Comparison of ENCODE assay signal across 9 cellular contexts in genomic region chr17:2396192-2396567, GRCh38. TPM values are rescaled to one million over a fixed set of nuclear protein-coding genes. Genes with fewer than 3 reads are reported as not detected.
DNase-seq lines count a peak whose midpoint lies in the region; ATAC-seq, FAIRE-seq and TF ChIP-seq lines count a peak whose summit lies in the region.
"Had no signal": no experiment of that assay in that cellular context is flagged by ENCODE, and none has a peak within 500 bp of the region (broad histone marks: within the 10 kb centered on the region; RNA-seq: fewer than 3 reads in every experiment).

No MANE protein-coding gene starts in this region.

- no peak overlapping the region for H2BK20ac ChIP-seq in H9 (ENCODE audit: low read depth, low read length, poor library complexity, severe bottlenecking)

- H2BK120ac ChIP-seq in H9 (ENCODE audit: low read depth, low read length, poor library complexity, severe bottlenecking) = no peak overlapping the region

- intact Hi-C loops in head of caudate nucleus (cut with DNase I) = no loop called here

- no peak overlapping the region for H3K23ac ChIP-seq in H9 (ENCODE audit: insufficient read length, low read depth, low read length)

- peak overlapping the region; percentile 45 to 76 for H3K4me3 Mint-ChIP-seq in H9

- no peaks in the 10 kb centered on the region for H3K79me1 ChIP-seq in H9 (ENCODE audit: insufficient read depth, low read depth, low read length, poor library complexity, severe bottlenecking)

- no peak overlapping the region for H3K4ac ChIP-seq in H9 (ENCODE audit: low read depth, low read length)

- H3K4me1 Mint-ChIP-seq in H9 = peaks cover 38 to 54% of the 10 kb centered on the region in 2 experiments

- peaks cover 1% of the 10 kb centered on the region; the same call in 1 of the 2 replicates for H3K27me3 Mint-ChIP-seq in H9 (ENCODE audit: low read depth)

- no peaks in the 10 kb centered on the region; a peak in 2 of 5 replicates for H3K9me3 Mint-ChIP-seq in H9

- no peak overlapping the region for H3K18ac ChIP-seq in H9 (ENCODE audit: insufficient read length, low read depth, low read length)

- no peak overlapping the region for H3K56ac ChIP-seq in H9 (ENCODE audit: insufficient read length, low read depth, low read length)

- H3K27me3 ChIP-seq in H9 (ENCODE audit: insufficient read depth, low read length) (no peaks in the 10 kb centered on the region), WERI-Rb-1 (ENCODE audit: insufficient read depth, low read depth, severe bottlenecking) (no peaks in the 10 kb centered on the region), gastroesophageal sphincter (no peaks in the 10 kb centered on the region), small intestine (ENCODE audit: control insufficient read depth in 2 of 2, insufficient read depth in 2 of 2, low read length in 2 of 2) (no peaks in the 10 kb centered on the region)

- TF ChIP-seq POLR2A in gastroesophageal sphincter (IDR thresholded peaks at IDR 0.05) = no peak

- no peak overlapping the region for H2AK5ac ChIP-seq in H9 (ENCODE audit: insufficient read length, low read length)

- H4K5ac ChIP-seq in H9 (ENCODE audit: insufficient read length, low read depth, low read length) = no peak overlapping the region

- WGBS in H9 (ENCODE audit: extremely low coverage, insufficient read length, low lambda C conversion rate) = no CpG with 5 or more reads among the region's 7 CpGs
- WGBS in gastroesophageal sphincter (ENCODE audit: low coverage in 1 of 2), 2 donors = 22 to 42% methylated on average over 3 to 5 of the region's 7 CpGs
- WGBS in small intestine, 3 donors = 45 to 49% (median 48%) methylated on average over 7 of the region's 7 CpGs

- H3K36me3 ChIP-seq in WERI-Rb-1 = peaks cover 4% of the 10 kb centered on the region
- peaks cover 0 to 4% of the 10 kb centered on the region in 2 donors for H3K36me3 ChIP-seq in gastroesophageal sphincter
- peaks cover 2% of the 10 kb centered on the region in 2 donors for H3K36me3 ChIP-seq in small intestine (ENCODE audit: control insufficient read depth in 2 of 2, insufficient read depth in 2 of 2, low read length in 2 of 2)

- no peak overlapping the region for H4K91ac ChIP-seq in H9 (ENCODE audit: insufficient read length, low read depth, low read length)

- no peak for TF ChIP-seq EP300 in gastroesophageal sphincter (IDR thresholded peaks at IDR 0.05)

- no peak overlapping the region for H3K14ac ChIP-seq in H9 (ENCODE audit: insufficient read depth, low read length)

- H3K4me1 ChIP-seq in H9 (ENCODE audit: insufficient read depth, low read length) (peaks cover 11% of the 10 kb centered on the region; the same call in 1 of the 2 replicates), gastroesophageal sphincter (peaks cover 0 to 69% (median 53%) of the 10 kb centered on the region in 3 donors), small intestine (ENCODE audit: control insufficient read depth in 2 of 2, insufficient read depth in 1 of 2, low read depth in 1 of 2, low read length in 1 of 2) (peaks cover 18 to 37% of the 10 kb centered on the region in 2 donors)

- no peak overlapping the region for H4K8ac ChIP-seq in H9 (replicated peaks; ENCODE audit: insufficient read length, low read depth, low read length)

- H3K36me3 Mint-ChIP-seq in H9 (ENCODE audit: insufficient read depth in 1 of 3, low read depth in 3 of 3) = peaks cover 0 to 4% (median 4%) of the 10 kb centered on the region in 3 experiments; a peak in 2 of 7 replicates

- H2AFZ ChIP-seq in H9 (ENCODE audit: low read length) = no peak overlapping the region

- DNase-seq in H9 = no peak
- no peak for DNase-seq in WERI-Rb-1
- no peak for DNase-seq in small intestine
- no peak for DNase-seq in T-helper 9 cell
- no peak for DNase-seq in head of caudate nucleus

- TF ChIP-seq CTCF in H9 (conservative IDR thresholded peaks at IDR 0.05) (no peak), WERI-Rb-1 (IDR thresholded peaks at IDR 0.05; ENCODE audit: low read depth, low read length) (no peak), gastroesophageal sphincter (IDR thresholded peaks at IDR 0.05) (no peak)

- no peak for FAIRE-seq in small intestine (lab: Jason Lieb, UNC)
- FAIRE-seq: bronchial epithelial cell had no signal

- H3K23me2 ChIP-seq in H9 (ENCODE audit: insufficient read length, low read depth, low read length, poor library complexity, severe bottlenecking) = peaks cover 17% of the 10 kb centered on the region

- no peak overlapping the region for H2BK12ac ChIP-seq in H9 (ENCODE audit: insufficient read length, low read depth, low read length)

- H3K4me3 ChIP-seq in WERI-Rb-1 (ENCODE audit: low read depth, low read length) (peak overlapping the region; percentile 22), gastroesophageal sphincter (peak overlapping the region; percentile 12 to 100), small intestine (ENCODE audit: low read depth in 1 of 2, low read length in 2 of 2) (peak overlapping the region in 1 of 2 donors; percentile 19)

- no peak overlapping the region for H2BK5ac ChIP-seq in H9 (ENCODE audit: insufficient read length, low read length)

- H3K27ac Mint-ChIP-seq in H9 = peak overlapping the region in 2 of 3 experiments; percentile 66 to 86; a peak in 5 of 7 replicates

- ATAC-seq in gastroesophageal sphincter = no peak
- ATAC-seq in HG03025 (IDR thresholded peaks at IDR 0.05; ENCODE audit: low FRiP score, unreplicated experiment) = no peak
- no peak for ATAC-seq in GM21381 (IDR thresholded peaks at IDR 0.05; ENCODE audit: unreplicated experiment)

- H3K79me2 ChIP-seq in H9 (ENCODE audit: insufficient read depth, low read length) = peaks cover 2% of the 10 kb centered on the region; the same call in 1 of the 2 replicates

- H3K27ac ChIP-seq in H9 (ENCODE audit: insufficient read length, low read depth, low read length) (no peak overlapping the region), WERI-Rb-1 (peak overlapping the region; percentile 56), gastroesophageal sphincter (peak overlapping the region; percentile 97 to 100 (median 100)), small intestine (ENCODE audit: low read depth in 1 of 2, low read length in 1 of 2) (peak overlapping the region; percentile 83 to 96)

- H4K20me1 ChIP-seq in H9 (ENCODE audit: control insufficient read depth, insufficient read depth, insufficient read length) = no peaks in the 10 kb centered on the region

- H3K4me2 ChIP-seq in H9 (ENCODE audit: insufficient read depth, insufficient read length, low read length) = peak overlapping the region; percentile 28

- no peak overlapping the region for H3T11ph ChIP-seq in H9 (ENCODE audit: low read length)

- H3K9ac ChIP-seq in H9 (ENCODE audit: extremely low read depth, insufficient read length, low read length) = no peak overlapping the region

- H3K9me3 ChIP-seq in H9 (ENCODE audit: control insufficient read depth, low read depth, low read length) (no peaks in the 10 kb centered on the region), WERI-Rb-1 (ENCODE audit: severe bottlenecking) (no peaks in the 10 kb centered on the region), gastroesophageal sphincter (no peaks in the 10 kb centered on the region), small intestine (ENCODE audit: control insufficient read depth, low read depth) (no peaks in the 10 kb centered on the region)

- no peak overlapping the region for H2BK15ac ChIP-seq in H9 (ENCODE audit: low read depth, low read length)

RNA-seq across cellular contexts. Expression of gene MNT, which starts 4.7 kb away (rescaled TPM):
- total RNA-seq in H9 (2021) = 37.4 and 38.9 TPM in 2 replicates
- 10 to 100 TPM; 11.8 to 12.7 (median 12.3) TPM for total RNA-seq in gastroesophageal sphincter
- 10 to 100 TPM in 1 of 3 donors, 1 to 10 TPM in 2; 4.2 to 11.6 (median 4.6) TPM for polyA plus RNA-seq in small intestine

RNA-seq across cellular contexts. Expression of gene SGSM2, which starts 58.9 kb away (rescaled TPM):
- total RNA-seq in H9 (2021) = 41.5 and 45.6 TPM in 2 replicates
- total RNA-seq in gastroesophageal sphincter = 10 to 100 TPM; 32.9 to 58.6 (median 47.4) TPM
- 10 to 100 TPM; 32.2 to 55.9 (median 42.4) TPM for polyA plus RNA-seq in small intestine

RNA-seq across cellular contexts. Expression of gene TSR1, which starts 59.9 kb away (rescaled TPM):
- total RNA-seq in H9 (2021) (81.1 and 83.3 TPM in 2 replicates), gastroesophageal sphincter (10 to 100 TPM; 25.0 to 58.3 (median 46.5) TPM)
- 10 to 100 TPM in 1 of 3 donors, 1 to 10 TPM in 2; 4.5 to 15.2 (median 8.1) TPM for polyA plus RNA-seq in small intestine
